In the genomic region with DNA sequence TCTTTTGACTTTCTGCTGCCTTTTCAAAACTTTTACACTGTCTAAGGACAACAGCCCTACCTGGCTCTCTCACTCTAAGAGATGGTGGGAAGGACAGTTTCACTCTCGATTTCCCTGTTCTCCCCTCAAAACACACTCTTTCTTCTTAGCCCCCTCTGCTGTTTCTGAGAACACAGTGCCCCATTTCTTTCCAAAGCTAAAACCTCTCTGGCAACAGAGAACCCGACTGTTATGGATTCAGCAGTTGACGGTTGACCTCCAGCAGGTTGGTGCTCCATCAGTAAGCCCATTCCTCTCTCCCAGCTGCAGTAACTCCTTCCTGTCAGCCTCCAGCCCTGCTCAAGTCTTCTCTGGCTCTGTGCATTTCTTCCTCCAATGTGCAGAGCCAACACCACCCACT, we compare ENCODE assay signal across 9 cellular contexts.
DNase-seq lines count a peak whose midpoint lies in the region; ATAC-seq and TF ChIP-seq lines count a peak whose summit lies in the region.
"Had no signal": no experiment of that assay in that cellular context is flagged by ENCODE, and none has a peak within 500 bp of the region (broad histone marks: within the 10 kb centered on the region; RNA-seq: fewer than 3 reads in every experiment).

No MANE protein-coding gene starts in this region.

- intact Hi-C loops in PC-3 (cut with micrococcal nuclease) = loop anchor here (2.0 to 10.0 kb wide), 2 partner anchors 161 to 475 kb away; no protein-coding TSS in a partner anchor
- intact Hi-C loops in posterior vena cava (cut with DNase I) = loop anchor here (5.0 to 10.0 kb wide), 3 partner anchors 83 to 93 kb away; a partner anchor contains a TSS

- peak; percentile 6 for DNase-seq in GM12865 (ENCODE audit: low read depth)
- peak; percentile 31 for DNase-seq in PC-3
- DNase-seq in fibroblast of pulmonary artery (ENCODE audit: low read depth) = peak; percentile 79
- no peak for DNase-seq in progenitor cell of endocrine pancreas (ENCODE audit: low spot score, unreplicated experiment)
- DNase-seq in posterior vena cava (ENCODE audit: low spot score) = no peak
- DNase-seq: activated CD4-positive, alpha-beta memory T cell treated with anti-CD3 and anti-CD28 coated beads for 36 hours had no signal

- H3K9me3 ChIP-seq in PC-3 (ENCODE audit: low read length) = no peaks in the 10 kb centered on the region

- ATAC-seq in PC-3 (no peak), HG02870 (IDR thresholded peaks at IDR 0.05; ENCODE audit: unreplicated experiment) (no peak), GM21529 (IDR thresholded peaks at IDR 0.05; ENCODE audit: unreplicated experiment) (no peak), GM19452 (IDR thresholded peaks at IDR 0.05; ENCODE audit: unreplicated experiment) (no peak)

- CTCF ChIA-PET in PC-3 (lab: Charles Lee) = no interaction called here

- H2AFZ ChIP-seq in PC-3 (ENCODE audit: low read length) = no peak overlapping the region

- peaks cover 77% of the 10 kb centered on the region for H3K4me1 ChIP-seq in PC-3 (ENCODE audit: insufficient read depth, low read length)

- no peaks in the 10 kb centered on the region for H3K9me3 Mint-ChIP-seq in progenitor cell of endocrine pancreas (ENCODE audit: low read depth)
- H3K9me3 Mint-ChIP-seq: activated CD4-positive, alpha-beta memory T cell treated with anti-CD3 and anti-CD28 coated beads for 36 hours had no signal

- TF ChIP-seq CTCF in GM12865 (IDR thresholded peaks at IDR 0.05; ENCODE audit: insufficient read depth, low read depth, low read length, missing control alignments) (no peak), PC-3 (conservative IDR thresholded peaks at IDR 0.05; ENCODE audit: low read depth, low read length) (peak; percentile 56), fibroblast of pulmonary artery (IDR thresholded peaks at IDR 0.05; ENCODE audit: low read length, missing control alignments) (peak; percentile 79), progenitor cell of endocrine pancreas (IDR thresholded peaks at IDR 0.05; ENCODE audit: unreplicated experiment) (peak; percentile 49)

- H3F3A ChIP-seq in PC-3 (ENCODE audit: low read length, unreplicated experiment) = peaks cover 12% of the 10 kb centered on the region

- no peaks in the 10 kb centered on the region for H3K36me3 ChIP-seq in PC-3 (ENCODE audit: low read depth, low read length)

- no peaks in the 10 kb centered on the region for H3K27me3 ChIP-seq in PC-3 (ENCODE audit: low read length)

- H3K79me2 ChIP-seq in PC-3 (ENCODE audit: low read length) = peaks cover 61% of the 10 kb centered on the region

- H3K9me2 ChIP-seq in PC-3 (replicated peaks; ENCODE audit: low read length) = no peaks in the 10 kb centered on the region

- no peak overlapping the region for H3K4me3 Mint-ChIP-seq in progenitor cell of endocrine pancreas (ENCODE audit: low read depth)
- H3K4me3 Mint-ChIP-seq: activated CD4-positive, alpha-beta memory T cell treated with anti-CD3 and anti-CD28 coated beads for 36 hours had no signal

- no TSS peak for BruUV-seq in PC-3 (replicated peaks; lab: Mats Ljungman, UMichigan)

- 0 out of 2 replicates have a peak overlapping the region, but pooled peaks have one; percentile 2 for H3K27ac ChIP-seq in PC-3 (ENCODE audit: low read length)

- no peak overlapping the region for H3K9ac ChIP-seq in PC-3 (ENCODE audit: low read length)

- no peak overlapping the region for H3K4me2 ChIP-seq in PC-3 (ENCODE audit: low read length)

- H3K36me3 Mint-ChIP-seq in progenitor cell of endocrine pancreas (ENCODE audit: insufficient read depth) = no peaks in the 10 kb centered on the region
- H3K36me3 Mint-ChIP-seq: activated CD4-positive, alpha-beta memory T cell treated with anti-CD3 and anti-CD28 coated beads for 36 hours had no signal

- no peaks in the 10 kb centered on the region for H4K20me1 ChIP-seq in PC-3 (ENCODE audit: low read length)

- no peak overlapping the region for H3K27ac Mint-ChIP-seq in progenitor cell of endocrine pancreas
- H3K27ac Mint-ChIP-seq: activated CD4-positive, alpha-beta memory T cell treated with anti-CD3 and anti-CD28 coated beads for 36 hours had no signal

- H3K4me1 Mint-ChIP-seq in progenitor cell of endocrine pancreas (ENCODE audit: low read depth) = peaks cover 25% of the 10 kb centered on the region

- H3K4me3 ChIP-seq in GM12865 (ENCODE audit: low read depth, low read length) = no peak overlapping the region
- no peak overlapping the region for H3K4me3 ChIP-seq in PC-3 (ENCODE audit: low read length)
- H3K4me3 ChIP-seq in fibroblast of pulmonary artery (replicated peaks; ENCODE audit: low read depth, low read length) = no peak overlapping the region

- peaks cover 11% of the 10 kb centered on the region for H3K27me3 Mint-ChIP-seq in progenitor cell of endocrine pancreas

- POLR2A ChIA-PET in PC-3 (lab: Charles Lee; ENCODE audit: unreplicated experiment) = no interaction called here

Comparison
In these comparisons a context has a peak if more than half of its experiments do, and no peak if none do; other contexts are left out.
1. DNase-seq: peak in GM12865 (single experiment), PC-3 (single experiment) and fibroblast of pulmonary artery (single experiment); none in progenitor cell of endocrine pancreas (single experiment) and posterior vena cava (single experiment).